ENCODE assay signal across 1 cellular context in genomic region chr5:38722918-38723317, GRCh38.
TF ChIP-seq lines count a peak whose summit lies in the region.

No MANE protein-coding gene starts in this region.

TF ChIP-seq in HEK293, 187 proteins besides CTCF, POLR2A, EP300 and RAD21 (continued from another document):
- no peak for TF ChIP-seq ZNF148 (tag by site-specific recombination; IDR thresholded peaks at IDR 0.05; ENCODE audit: borderline replicate concordance)
- no peak for TF ChIP-seq ZNF558 (tag by site-specific recombination; IDR thresholded peaks at IDR 0.05)
- peak; percentile 48; the same call in 1 of the 2 replicates for TF ChIP-seq ZFHX2 (tag by site-specific recombination; conservative IDR thresholded peaks at IDR 0.05)
- no peak for TF ChIP-seq ZNF280D (tag by site-specific recombination; IDR thresholded peaks at IDR 0.05)
- TF ChIP-seq ZNF677 (tag by site-specific recombination; IDR thresholded peaks at IDR 0.05), result no peak
- no peak for TF ChIP-seq BCL6B (tag by site-specific recombination; IDR thresholded peaks at IDR 0.05)
- no peak for TF ChIP-seq GLI4 (tag by site-specific recombination; IDR thresholded peaks at IDR 0.05)
